10 cellular contexts compared by ENCODE assay signal in genomic region chr11:67355794-67356550, GRCh38. TPM values are rescaled to one million over a fixed set of nuclear protein-coding genes. Genes with fewer than 3 reads are reported as not detected.
A peak's percentile ranks its signal among the peaks of the same experiment; 100 is the strongest.
DNase-seq lines count a peak whose midpoint lies in the region; ATAC-seq and TF ChIP-seq lines count a peak whose summit lies in the region.
"Had no signal": no experiment of that assay in that cellular context is flagged by ENCODE, and none has a peak within 500 bp of the region (broad histone marks: within the 10 kb centered on the region; RNA-seq: fewer than 3 reads in every experiment).

No MANE protein-coding gene starts in this region.

- H3K9ac ChIP-seq in SK-N-SH = peak overlapping the region; percentile 69
- H3K9ac ChIP-seq in liver (ENCODE audit: low read depth in 1 of 2, low read length in 2 of 2) = peak overlapping the region in 1 of 2 donors; percentile 17

- H3K79me2 ChIP-seq in SK-N-SH (ENCODE audit: insufficient read depth) = peaks cover 23% of the 10 kb centered on the region

- H3K4me1 ChIP-seq in SK-N-SH (ENCODE audit: control insufficient read depth in 1 of 2, insufficient read depth in 2 of 2, low read depth in 1 of 2, low read length in 1 of 2) = peaks cover 30 to 51% of the 10 kb centered on the region in 2 experiments; a peak in 3 of 4 replicates
- H3K4me1 ChIP-seq in liver (ENCODE audit: control insufficient read depth in 4 of 4, insufficient read depth in 4 of 4, low read length in 3 of 4) = peaks cover 15 to 45% (median 30%) of the 10 kb centered on the region in 4 donors
- H3K4me1 ChIP-seq in suprapubic skin = peaks cover 69% of the 10 kb centered on the region

- H3K4me3 ChIP-seq in SK-N-SH (ENCODE audit: low read depth in 2 of 2, low read length in 1 of 2) = no peak overlapping the region
- H3K4me3 ChIP-seq in liver (ENCODE audit: low read depth in 1 of 3, low read length in 3 of 3) = no peak overlapping the region
- H3K4me3 ChIP-seq in suprapubic skin = no peak overlapping the region

- H3K4me2 ChIP-seq in SK-N-SH = peak overlapping the region; percentile 85

- TF ChIP-seq CTCF in SK-N-SH (IDR thresholded peaks at IDR 0.05) (no peak), liver (IDR thresholded peaks at IDR 0.05; ENCODE audit: low read depth, low read length, missing input control) (no peak), suprapubic skin (IDR thresholded peaks at IDR 0.05) (no peak), GM20000 (IDR thresholded peaks at IDR 0.05; ENCODE audit: extremely low read depth, missing control alignments) (no peak)

- peaks cover 18% of the 10 kb centered on the region for H3K4me1 Mint-ChIP-seq in activated T-helper 17 cell treated with anti-CD3 and anti-CD28 coated beads, Interleukin-2, amount 50 U/mL, for 72 hours

- ATAC-seq in SK-N-SH treated with all-trans-retinoic acid at 6 μM for 48 hours (no peak), HG03045 (IDR thresholded peaks at IDR 0.05; ENCODE audit: unreplicated experiment) (no peak)
- ATAC-seq in activated T-helper 17 cell treated with anti-CD3 and anti-CD28 coated beads, Interleukin-2, amount 50 U/mL, for 72 hours (replicated peaks) = no peak

- H3K9me2 ChIP-seq in SK-N-SH = no peaks in the 10 kb centered on the region

- POLR2A ChIA-PET in SK-N-SH (lab: Yijun Ruan, JAX) = interaction anchor here (1.1 to 1.2 kb wide), 2 partner anchors 24 to 27 kb away, joined by 3 to 5 read pairs; no protein-coding TSS in a partner anchor

- H3K36me3 ChIP-seq in SK-N-SH (replicated peaks in 1 of 2; ENCODE audit: control insufficient read depth in 1 of 2, insufficient read depth in 2 of 2, low read length in 1 of 2) (no peaks in the 10 kb centered on the region), liver (ENCODE audit: control insufficient read depth in 4 of 4, insufficient read depth in 3 of 4, low read depth in 1 of 4, low read length in 3 of 4) (peaks cover 0 to under 1% (median 0%) of the 10 kb centered on the region in 4 donors), suprapubic skin (no peaks in the 10 kb centered on the region)

- H3K9me3 ChIP-seq in SK-N-SH = no peaks in the 10 kb centered on the region
- H3K9me3 ChIP-seq in liver (ENCODE audit: control insufficient read depth in 4 of 4, low read length in 3 of 4) = no peaks in the 10 kb centered on the region
- H3K9me3 ChIP-seq in suprapubic skin = no peaks in the 10 kb centered on the region

- H2AFZ ChIP-seq in SK-N-SH (ENCODE audit: low read depth) = no peak overlapping the region

- H3K9me3 Mint-ChIP-seq in activated T-helper 17 cell treated with anti-CD3 and anti-CD28 coated beads, Interleukin-2, amount 50 U/mL, for 72 hours = no peaks in the 10 kb centered on the region
- H3K9me3 Mint-ChIP-seq: immature natural killer cell had no signal

- H3F3A ChIP-seq in SK-N-SH (replicated peaks; ENCODE audit: insufficient read depth) = peaks cover 40% of the 10 kb centered on the region

- no peak for TF ChIP-seq POLR2A in suprapubic skin (IDR thresholded peaks at IDR 0.05)

- CTCF ChIA-PET in SK-N-SH (lab: Yijun Ruan, JAX) = interaction anchor here (0.8 to 20.0 kb wide), 12 partner anchors 8 to 146 kb away, joined by 3 to 955 read pairs (median 8); partner anchors contain the start of genes CLCF1, PPP1CA and RAD9A

- peak overlapping the region; percentile 63 for H3K4me3 Mint-ChIP-seq in activated T-helper 17 cell treated with anti-CD3 and anti-CD28 coated beads, Interleukin-2, amount 50 U/mL, for 72 hours
- H3K4me3 Mint-ChIP-seq: immature natural killer cell had no signal

- TF ChIP-seq RAD21 in SK-N-SH (IDR thresholded peaks at IDR 0.05; ENCODE audit: low read length) = no peak
- no peak for TF ChIP-seq RAD21 in liver (IDR thresholded peaks at IDR 0.05)

- DNase-seq in SK-N-SH (peak; percentile 0), suprapubic skin (ENCODE audit: low spot score in 2 of 2) (no peak), GM20000 (ENCODE audit: low spot score) (no peak), anterior cingulate cortex (lab: John Stamatoyannopoulos, UW) (no peak)

- no peak for TF ChIP-seq EP300 in SK-N-SH (IDR thresholded peaks at IDR 0.05; ENCODE audit: borderline replicate concordance in 1 of 2, low read depth in 1 of 2, low read length in 1 of 2)
- no peak for TF ChIP-seq EP300 in suprapubic skin (IDR thresholded peaks at IDR 0.05)

- H4K20me1 ChIP-seq in SK-N-SH (ENCODE audit: insufficient read depth) = peaks cover 1% of the 10 kb centered on the region; the same call in 1 of the 2 replicates

- peak overlapping the region; percentile 92 for H3K27ac Mint-ChIP-seq in activated T-helper 17 cell treated with anti-CD3 and anti-CD28 coated beads, Interleukin-2, amount 50 U/mL, for 72 hours

- WGBS in SK-N-SH (ENCODE audit: low lambda C conversion rate) = 80% methylated on average over 2 of the region's 4 CpGs
- WGBS in liver = 69% methylated on average over 4 of the region's 4 CpGs
- 80% methylated on average over 4 of the region's 4 CpGs for WGBS in suprapubic skin

- no peaks in the 10 kb centered on the region for H3K27me3 ChIP-seq in SK-N-SH (ENCODE audit: insufficient read depth)
- H3K27me3 ChIP-seq in liver (ENCODE audit: control insufficient read depth in 4 of 4, insufficient read depth in 4 of 4, low read length in 3 of 4) = no peaks in the 10 kb centered on the region
- H3K27me3 ChIP-seq in suprapubic skin = no peaks in the 10 kb centered on the region

- H3K27ac ChIP-seq in SK-N-SH (ENCODE audit: low read depth in 2 of 2, low read length in 1 of 2) (peak overlapping the region in 1 of 2 experiments; percentile 99; a peak in 2 of 4 replicates), liver (ENCODE audit: low read depth in 1 of 2, low read length in 2 of 2) (peak overlapping the region; percentile 97 to 99), suprapubic skin (peak overlapping the region; percentile 98)

- peaks cover 17% of the 10 kb centered on the region for H3K36me3 Mint-ChIP-seq in activated T-helper 17 cell treated with anti-CD3 and anti-CD28 coated beads, Interleukin-2, amount 50 U/mL, for 72 hours (ENCODE audit: low read depth)
- H3K36me3 Mint-ChIP-seq: immature natural killer cell had no signal

- H3K27me3 Mint-ChIP-seq in activated T-helper 17 cell treated with anti-CD3 and anti-CD28 coated beads, Interleukin-2, amount 50 U/mL, for 72 hours = no peaks in the 10 kb centered on the region

TF ChIP-seq in SK-N-SH treated with all-trans-retinoic acid at 6 μM for 48 hours, 23 proteins besides CTCF, POLR2A, EP300 and RAD21:
- TF ChIP-seq RARB (CRISPR knock-in tag; IDR thresholded peaks at IDR 0.05) (no peak), SNAI2 (CRISPR knock-in tag; IDR thresholded peaks at IDR 0.05) (no peak)

TF ChIP-seq in liver, 16 proteins besides CTCF, POLR2A, EP300 and RAD21 (continues in another document):
- TF ChIP-seq HNF4A (conservative IDR thresholded peaks at IDR 0.05) (no peak), SP1 (IDR thresholded peaks at IDR 0.05) (no peak), ATF3 (IDR thresholded peaks at IDR 0.05) (no peak), EGR1 (IDR thresholded peaks at IDR 0.05; ENCODE audit: low read depth in 2 of 2) (no peak)

RNA-seq across cellular contexts. Expression of gene POLD4, which starts 2.6 kb away (rescaled TPM):
- polyA plus RNA-seq in SK-N-SH (2012; rRNA removed) (80.4 and 89.4 TPM in 2 replicates), liver (100 to 1,000 TPM; 119 to 246 TPM)
- 38.1 and 46.2 TPM in 2 replicates for polyA plus RNA-seq in SK-N-SH (2012; cell fraction: cytosol; rRNA removed)
- polyA plus RNA-seq in SK-N-SH (2012; cell fraction: nucleus; rRNA removed) = 161 and 245 TPM in 2 replicates
- 10 to 100 TPM; 32.4 to 60.2 TPM for total RNA-seq in activated T-helper 17 cell treated with anti-CD3 and anti-CD28 coated beads, Interleukin-2, amount 50 U/mL, for 72 hours
- total RNA-seq in liver (10 to 100 TPM; 18.8 to 53.0 TPM), suprapubic skin (10 to 100 TPM; 54.5 to 75.7 (median 65.0) TPM)

RNA-seq across cellular contexts. Expression of gene CLCF1, which starts 17.4 kb away (rescaled TPM):
- polyA plus RNA-seq in SK-N-SH (2012; rRNA removed) = 27.0 and 27.7 TPM in 2 replicates
- 13.3 and 17.5 TPM in 2 replicates for polyA plus RNA-seq in SK-N-SH (2012; cell fraction: cytosol; rRNA removed)
- polyA plus RNA-seq in SK-N-SH (2012; cell fraction: nucleus; rRNA removed) = 61.9 and 75.9 TPM in 2 replicates
- total RNA-seq in activated T-helper 17 cell treated with anti-CD3 and anti-CD28 coated beads, Interleukin-2, amount 50 U/mL, for 72 hours = 1 to 10 TPM in 1 of 2 donors, under 1 TPM in 1; 0.22 to 1.1 TPM
- total RNA-seq in liver = under 1 TPM; 0.17 to 0.23 TPM
- 1 to 10 TPM in 1 of 2 donors, under 1 TPM in 1; 0.14 to 1.8 TPM for polyA plus RNA-seq in liver
- 1 to 10 TPM; 2.7 to 5.5 (median 4.0) TPM for total RNA-seq in suprapubic skin

RNA-seq across cellular contexts. Expression of gene RAD9A, which starts 35.8 kb away (rescaled TPM):
- polyA plus RNA-seq in SK-N-SH (2012; rRNA removed) (21.5 and 22.3 TPM in 2 replicates), liver (1 to 10 TPM; 4.5 to 5.4 TPM)
- polyA plus RNA-seq in SK-N-SH (2012; cell fraction: cytosol; rRNA removed) = 4.8 and 8.6 TPM in 2 replicates
- 100 and 114 TPM in 2 replicates for polyA plus RNA-seq in SK-N-SH (2012; cell fraction: nucleus; rRNA removed)
- total RNA-seq in activated T-helper 17 cell treated with anti-CD3 and anti-CD28 coated beads, Interleukin-2, amount 50 U/mL, for 72 hours = 10 to 100 TPM; 32.0 to 37.5 TPM
- total RNA-seq in liver (1 to 10 TPM; 5.9 to 8.6 TPM), suprapubic skin (10 to 100 TPM; 24.1 to 86.9 (median 28.5) TPM)

RNA-seq across cellular contexts. Expression of gene PPP1CA, which starts 45.7 kb away (rescaled TPM):
- polyA plus RNA-seq in SK-N-SH (2012; rRNA removed) (210 and 261 TPM in 2 replicates), liver (10 to 100 TPM; 74.2 to 77.6 TPM)
- 130 and 175 TPM in 2 replicates for polyA plus RNA-seq in SK-N-SH (2012; cell fraction: cytosol; rRNA removed)
- polyA plus RNA-seq in SK-N-SH (2012; cell fraction: nucleus; rRNA removed) = 181 and 248 TPM in 2 replicates
- 100 to 1,000 TPM; 220 to 322 TPM for total RNA-seq in activated T-helper 17 cell treated with anti-CD3 and anti-CD28 coated beads, Interleukin-2, amount 50 U/mL, for 72 hours
- total RNA-seq in liver (10 to 100 TPM; 62.4 to 92.9 TPM), suprapubic skin (100 to 1,000 TPM in 3 of 4 donors, 10 to 100 TPM in 1; 75.6 to 158 (median 121) TPM)

RNA-seq across cellular contexts. Expression of gene TBC1D10C, which starts 47.9 kb away (rescaled TPM):
- polyA plus RNA-seq in SK-N-SH (2012; rRNA removed) = 0.05 TPM in 1 of 2 replicates, not detected in the other
- polyA plus RNA-seq in SK-N-SH (2012; cell fraction: cytosol; rRNA removed) = not detected in 2 replicates
- polyA plus RNA-seq in SK-N-SH (2012; cell fraction: nucleus; rRNA removed) = 0.08 and 0.31 TPM in 2 replicates
- 100 to 1,000 TPM; 155 to 197 TPM for total RNA-seq in activated T-helper 17 cell treated with anti-CD3 and anti-CD28 coated beads, Interleukin-2, amount 50 U/mL, for 72 hours
- 1 to 10 TPM; 2.3 to 4.4 TPM for total RNA-seq in liver
- 1 to 10 TPM; 1.1 to 1.6 TPM for polyA plus RNA-seq in liver
- under 1 TPM; 0.26 to 0.64 (median 0.52) TPM for total RNA-seq in suprapubic skin
- total RNA-seq: A673 had no signal
